Comparison of ENCODE assay signal across 1 cellular context in the genomic region with DNA sequence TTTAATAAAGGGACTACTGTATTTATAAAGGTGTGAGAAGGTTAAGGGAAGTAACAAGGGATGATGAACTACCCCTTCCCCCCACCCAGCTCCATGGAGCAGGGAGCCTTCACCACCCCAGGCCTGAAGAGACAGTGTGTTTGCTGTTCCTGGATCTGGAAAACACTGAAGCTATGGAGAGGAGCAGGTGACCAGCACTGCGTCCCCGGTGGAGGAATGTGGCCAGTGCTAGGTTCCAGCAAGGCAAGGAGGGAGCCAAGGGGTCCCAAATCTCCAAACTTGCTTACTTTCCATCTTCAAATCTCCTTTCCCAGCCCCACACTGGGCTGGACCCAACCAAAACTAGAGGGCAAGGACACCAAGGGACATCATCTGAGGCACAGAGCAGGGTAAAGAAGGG.
TF ChIP-seq lines count a peak whose summit lies in the region.

No MANE protein-coding gene starts in this region.

TF ChIP-seq in GM12878, 131 proteins besides CTCF, POLR2A, EP300 and RAD21 (continued from another document):
- TF ChIP-seq, protein P1, sequence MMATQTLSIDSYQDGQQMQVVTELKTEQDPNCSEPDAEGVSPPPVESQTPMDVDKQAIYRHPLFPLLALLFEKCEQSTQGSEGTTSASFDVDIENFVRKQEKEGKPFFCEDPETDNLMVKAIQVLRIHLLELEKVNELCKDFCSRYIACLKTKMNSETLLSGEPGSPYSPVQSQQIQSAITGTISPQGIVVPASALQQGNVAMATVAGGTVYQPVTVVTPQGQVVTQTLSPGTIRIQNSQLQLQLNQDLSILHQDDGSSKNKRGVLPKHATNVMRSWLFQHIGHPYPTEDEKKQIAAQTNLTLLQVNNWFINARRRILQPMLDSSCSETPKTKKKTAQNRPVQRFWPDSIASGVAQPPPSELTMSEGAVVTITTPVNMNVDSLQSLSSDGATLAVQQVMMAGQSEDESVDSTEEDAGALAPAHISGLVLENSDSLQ (IDR thresholded peaks at IDR 0.05): no peak
- TF ChIP-seq, protein P2, sequence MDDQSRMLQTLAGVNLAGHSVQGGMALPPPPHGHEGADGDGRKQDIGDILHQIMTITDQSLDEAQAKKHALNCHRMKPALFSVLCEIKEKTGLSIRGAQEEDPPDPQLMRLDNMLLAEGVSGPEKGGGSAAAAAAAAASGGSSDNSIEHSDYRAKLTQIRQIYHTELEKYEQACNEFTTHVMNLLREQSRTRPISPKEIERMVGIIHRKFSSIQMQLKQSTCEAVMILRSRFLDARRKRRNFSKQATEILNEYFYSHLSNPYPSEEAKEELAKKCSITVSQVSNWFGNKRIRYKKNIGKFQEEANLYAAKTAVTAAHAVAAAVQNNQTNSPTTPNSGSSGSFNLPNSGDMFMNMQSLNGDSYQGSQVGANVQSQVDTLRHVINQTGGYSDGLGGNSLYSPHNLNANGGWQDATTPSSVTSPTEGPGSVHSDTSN (IDR thresholded peaks at IDR 0.05; ENCODE audit: insufficient replicate concordance, low read depth, low read length): no peak
- TF ChIP-seq CBX5 (IDR thresholded peaks at IDR 0.05; ENCODE audit: low read depth): no peak
